1 cellular context compared by ENCODE assay signal in genomic region chr2:235028646-235029045, GRCh38.
TF ChIP-seq lines count a peak whose summit lies in the region.

No MANE protein-coding gene starts in this region.

TF ChIP-seq in IMR-90, 13 proteins besides CTCF, POLR2A, EP300 and RAD21:
- no peak for TF ChIP-seq MAFK (IDR thresholded peaks at IDR 0.05; ENCODE audit: low read depth, low read length)
- no peak for TF ChIP-seq MXI1 (IDR thresholded peaks at IDR 0.05; ENCODE audit: borderline replicate concordance, low read depth, low read length)
- no peak for TF ChIP-seq NFE2L2 (IDR thresholded peaks at IDR 0.05; ENCODE audit: low read depth, low read length)
- no peak for TF ChIP-seq BHLHE40 (IDR thresholded peaks at IDR 0.05; ENCODE audit: low read depth, low read length)
- TF ChIP-seq CEBPB (IDR thresholded peaks at IDR 0.05; ENCODE audit: low read depth, low read length) = no peak
- no peak for TF ChIP-seq USF2 (IDR thresholded peaks at IDR 0.05; ENCODE audit: low read depth, low read length)
- no peak for TF ChIP-seq RFX5 (IDR thresholded peaks at IDR 0.05; ENCODE audit: low read depth, low read length)
- no peak for TF ChIP-seq MAZ (IDR thresholded peaks at IDR 0.05; ENCODE audit: borderline replicate concordance, low read depth, low read length)
- TF ChIP-seq RCOR1 (IDR thresholded peaks at IDR 0.05; ENCODE audit: insufficient replicate concordance, low read length) = no peak
- TF ChIP-seq, protein P1, sequence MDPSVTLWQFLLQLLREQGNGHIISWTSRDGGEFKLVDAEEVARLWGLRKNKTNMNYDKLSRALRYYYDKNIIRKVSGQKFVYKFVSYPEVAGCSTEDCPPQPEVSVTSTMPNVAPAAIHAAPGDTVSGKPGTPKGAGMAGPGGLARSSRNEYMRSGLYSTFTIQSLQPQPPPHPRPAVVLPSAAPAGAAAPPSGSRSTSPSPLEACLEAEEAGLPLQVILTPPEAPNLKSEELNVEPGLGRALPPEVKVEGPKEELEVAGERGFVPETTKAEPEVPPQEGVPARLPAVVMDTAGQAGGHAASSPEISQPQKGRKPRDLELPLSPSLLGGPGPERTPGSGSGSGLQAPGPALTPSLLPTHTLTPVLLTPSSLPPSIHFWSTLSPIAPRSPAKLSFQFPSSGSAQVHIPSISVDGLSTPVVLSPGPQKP (IDR thresholded peaks at IDR 0.05; ENCODE audit: borderline replicate concordance, low read depth, low read length) = no peak
- no peak for TF ChIP-seq CHD1 (IDR thresholded peaks at IDR 0.05; ENCODE audit: low read depth, low read length)
- no peak for TF ChIP-seq SMC3 (IDR thresholded peaks at IDR 0.05; ENCODE audit: low read depth, low read length)
- no peak for TF ChIP-seq FOS (IDR thresholded peaks at IDR 0.05; ENCODE audit: low read depth, low read length)
